ENCODE assay signal across 23 cellular contexts in the genomic region with DNA sequence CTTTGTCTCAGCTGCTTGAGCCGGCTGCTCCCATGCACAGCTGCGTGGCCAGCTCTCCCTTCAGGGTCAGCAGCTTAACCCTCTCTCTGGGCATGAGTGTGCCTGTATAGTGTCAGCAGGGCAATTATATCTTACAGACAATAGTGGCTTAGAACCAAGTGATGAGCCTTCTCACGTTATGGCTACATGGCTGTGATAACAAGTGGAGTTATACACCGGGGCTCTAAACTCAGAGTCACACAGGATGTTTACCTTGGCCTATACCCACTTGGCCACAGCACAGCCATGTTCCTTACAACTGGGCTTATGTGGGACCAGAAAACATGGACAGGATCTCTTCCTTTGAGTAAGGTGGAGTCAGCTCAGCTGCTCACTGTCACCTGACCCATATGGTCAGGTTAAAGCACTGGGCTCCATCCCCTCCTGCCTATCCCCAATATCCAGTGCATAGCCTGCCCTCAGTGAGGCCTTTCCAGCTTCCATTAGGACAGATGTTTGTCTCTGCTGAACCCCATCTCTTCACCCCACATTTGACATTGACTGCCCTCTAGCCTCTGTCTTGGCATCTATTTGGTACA.
A peak's percentile ranks its signal among the peaks of the same experiment; 100 is the strongest.
DNase-seq lines count a peak whose midpoint lies in the region; FAIRE-seq and TF ChIP-seq lines count a peak whose summit lies in the region.
"Had no signal": no experiment of that assay in that cellular context is flagged by ENCODE, and none has a peak within 500 bp of the region (broad histone marks: within the 10 kb centered on the region; RNA-seq: fewer than 3 reads in every experiment).

No MANE protein-coding gene starts in this region.

- H3K9me3 Mint-ChIP-seq in nephron progenitor cell = peaks cover 5% of the 10 kb centered on the region

- H3K27ac ChIP-seq in adrenal gland (no peak overlapping the region), OCI-LY7 (ENCODE audit: low read depth, low read length, poor library complexity, severe bottlenecking) (no peak overlapping the region)
- H3K27ac ChIP-seq: C4-2B, HL-60, Peyer's patch had no signal

- DNase-seq in M059J (ENCODE audit: low read depth) (peak; percentile 31), RPMI7951 (ENCODE audit: low read depth) (peak; percentile 53), islet precursor cell (peak; percentile 16), adrenal gland (no peak), OCI-LY7 (ENCODE audit: low spot score) (no peak), GM12892 (ENCODE audit: insufficient read length) (no peak), nephron progenitor cell (no peak)
- DNase-seq: Calu3, DMS79 treated with DMSO at 0.1 percent for 48 hours, Karpas-422, NCI-H1105 treated with DMSO at 0.1 percent for 48 hours, NCI-H146, NCI-H1930, NCI-H446 treated with DMSO at 0.1 percent for 48 hours, NCI-H526, NCI-H82, Peyer's patch, SK-N-SH, SW 1271 had no signal

- H3K27me3 ChIP-seq in adrenal gland = peaks cover 4% of the 10 kb centered on the region
- H3K27me3 ChIP-seq: Peyer's patch had no signal

- no peak overlapping the region for H3K4me2 ChIP-seq in OCI-LY7 (ENCODE audit: low read length)
- H3K4me2 ChIP-seq: SK-N-SH had no signal

- H3K4me1 Mint-ChIP-seq in nephron progenitor cell = peaks cover 12% of the 10 kb centered on the region
- H3K4me1 Mint-ChIP-seq: B cell had no signal

- H3K36me3 ChIP-seq in adrenal gland (replicated peaks in 1 of 2) (no peaks in the 10 kb centered on the region), OCI-LY7 (ENCODE audit: insufficient read depth, low read length) (no peaks in the 10 kb centered on the region)
- H3K36me3 ChIP-seq: Peyer's patch had no signal

- H4K20me1 ChIP-seq in OCI-LY7 (ENCODE audit: insufficient read depth, low read length) = no peaks in the 10 kb centered on the region

- no peak overlapping the region for H2AFZ ChIP-seq in OCI-LY7 (ENCODE audit: low read length)

- no peak overlapping the region for H3K4me3 Mint-ChIP-seq in nephron progenitor cell
- H3K4me3 Mint-ChIP-seq: B cell had no signal

- POLR2A ChIA-PET in OCI-LY7 (lab: Charles Lee) = no interaction called here

- H3K9me3 ChIP-seq in adrenal gland (replicated peaks in 1 of 3) (no peaks in the 10 kb centered on the region), OCI-LY7 (ENCODE audit: low read length) (no peaks in the 10 kb centered on the region)
- H3K9me3 ChIP-seq: Peyer's patch, SK-N-SH had no signal

- WGBS in adrenal gland, 4 donors = 55 to 71% (median 67%) methylated on average over 4 of the region's 4 CpGs

- H3K27ac Mint-ChIP-seq in nephron progenitor cell = no peak overlapping the region
- H3K27ac Mint-ChIP-seq: B cell had no signal

- no peaks in the 10 kb centered on the region for H3K36me3 Mint-ChIP-seq in nephron progenitor cell (ENCODE audit: low read depth)

- no peak for FAIRE-seq in GM12892 (lab: Jason Lieb, UNC)
- FAIRE-seq: GM18507 had no signal

- peaks cover 13% of the 10 kb centered on the region for H3K27me3 Mint-ChIP-seq in nephron progenitor cell (ENCODE audit: low read depth, poor library complexity)

- intact Hi-C loops in adrenal gland (cut with DNase I) (no loop called here), OCI-LY7 (cut with micrococcal nuclease; ENCODE audit: unreplicated experiment) (no loop called here)

- no peaks in the 10 kb centered on the region for H3K79me2 ChIP-seq in OCI-LY7 (ENCODE audit: insufficient read depth, low read depth, low read length)

- no peaks in the 10 kb centered on the region for H3K9me2 ChIP-seq in OCI-LY7 (ENCODE audit: insufficient read depth, low read length)
- H3K9me2 ChIP-seq: SK-N-SH had no signal

- no peak overlapping the region for H3K4me3 ChIP-seq in adrenal gland
- H3K4me3 ChIP-seq in OCI-LY7 (ENCODE audit: low read depth, low read length, poor library complexity, severe bottlenecking) = no peak overlapping the region
- H3K4me3 ChIP-seq: Peyer's patch had no signal

- BruUV-seq in OCI-LY7 (replicated peaks; lab: Mats Ljungman, UMichigan) = no TSS peak

- H3K4me1 ChIP-seq in adrenal gland (replicated peaks in 1 of 2) (no peaks in the 10 kb centered on the region), OCI-LY7 (ENCODE audit: insufficient read depth, low read length, poor library complexity, severe bottlenecking) (no peaks in the 10 kb centered on the region)
- H3K4me1 ChIP-seq: Peyer's patch had no signal

- TF ChIP-seq POLR2A in adrenal gland (IDR thresholded peaks at IDR 0.05) (no peak), GM12892 (IDR thresholded peaks at IDR 0.05; ENCODE audit: low read depth, low read length) (no peak)

- CTCF ChIA-PET in OCI-LY7 (lab: Charles Lee; ENCODE audit: unreplicated experiment) = no interaction called here

- no peak for TF ChIP-seq CTCF in adrenal gland (IDR thresholded peaks at IDR 0.05)
- TF ChIP-seq CTCF in OCI-LY7 (conservative IDR thresholded peaks at IDR 0.05; ENCODE audit: low read length) = no peak
- no peak for TF ChIP-seq CTCF in nephron progenitor cell (IDR thresholded peaks at IDR 0.05)

Comparison
In these comparisons a context has a peak if more than half of its experiments do, and no peak if none do; other contexts are left out.
1. DNase-seq: peak in M059J (single experiment), RPMI7951 (single experiment) and islet precursor cell (single experiment); none in adrenal gland (0 of 7), OCI-LY7 (single experiment), GM12892 (single experiment) and nephron progenitor cell (single experiment).